ENCODE assay signal across 25 cellular contexts in the genomic region with DNA sequence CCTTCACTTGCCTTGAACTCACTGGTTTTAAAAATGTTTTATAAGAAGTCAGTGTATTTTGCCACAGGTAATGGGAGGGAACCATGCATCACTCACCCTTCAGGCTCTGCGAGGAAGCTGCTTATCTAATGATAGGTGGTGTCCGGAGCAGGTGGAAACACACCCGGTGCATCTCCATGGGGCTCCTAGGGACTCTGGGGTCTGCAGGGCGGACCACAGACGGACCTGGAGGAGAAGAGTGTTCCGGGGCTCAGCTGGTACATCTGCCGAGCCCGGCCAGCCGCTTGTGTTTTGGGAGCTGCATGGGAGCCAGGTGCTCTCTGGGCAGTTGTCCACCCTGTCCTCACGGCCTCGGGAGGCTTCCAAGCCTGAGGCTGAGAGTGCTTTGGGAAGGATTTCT.
"Had no signal": no experiment of that assay in that cellular context is flagged by ENCODE, and none has a peak within 500 bp of the region (broad histone marks: within the 10 kb centered on the region; RNA-seq: fewer than 3 reads in every experiment).

No MANE protein-coding gene starts in this region.

- H3K9me3 ChIP-seq: pancreas, prostate gland, right atrium auricular region, right lobe of liver, stomach, thoracic aorta, thyroid gland, upper lobe of left lung, vagina had no signal

- H3K4me2 ChIP-seq: neural progenitor cell, smooth muscle cell had no signal

- H3K27me3 ChIP-seq: neural progenitor cell, pancreas, right atrium auricular region, right lobe of liver, stomach, thyroid gland, tibial nerve, upper lobe of left lung, vagina had no signal

- ATAC-seq: naive thymus-derived CD4-positive, alpha-beta T cell; natural killer cell; pancreas; right lobe of liver; stimulated activated effector memory CD8-positive, alpha-beta T cell treated with anti-CD3 and anti-CD28 coated beads, Interleukin-12 subunit alpha, Interleukin-12 subunit beta, amount 100 ng/mL, for 72 hours; stimulated activated naive B cell treated with anti-CD40 and anti-IgM and Interleukin-4, amounts not matched to agents 10 μg/mL and 1 μg/mL and 100 μg/mL, for 72 hours had no signal

- DNase-seq: naive thymus-derived CD4-positive, alpha-beta T cell; natural killer cell; occipital lobe; pancreas; retina; right lobe of liver; stimulated activated CD4-positive, alpha-beta T cell treated with anti-CD3 and anti-CD28 coated beads, Interleukin-15, amount 100 ng/mL, for 24 hours; stimulated activated CD4-positive, alpha-beta T cell treated with anti-CD3 and anti-CD28 coated beads, Interleukin-2, amount 100 ng/mL, for 24 hours; stimulated activated CD4-positive, alpha-beta T cell treated with anti-CD3 and anti-CD28 coated beads, Interleukin-2, amount 100 ng/mL, for 48 hours; stimulated activated CD4-positive, alpha-beta T cell treated with anti-CD3 and anti-CD28 coated beads, Interleukin-4, amount 100 ng/mL, for 24 hours; stimulated activated naive B cell treated with anti-CD40 and anti-IgM and Interleukin-4, amounts not matched to agents 10 μg/mL and 1 μg/mL and 100 μg/mL, for 72 hours; stimulated activated naive CD4-positive, alpha-beta T cell treated with Interleukin-2 at 50 U/mL for 16 hours; stomach; thyroid gland; trophoblast cell had no signal

- H3K4me1 ChIP-seq: pancreas, prostate gland, right lobe of liver, thyroid gland, vagina had no signal

- H3K36me3 ChIP-seq: neural progenitor cell, prostate gland, right atrium auricular region, right lobe of liver, thoracic aorta, thyroid gland had no signal

- H3K27ac ChIP-seq: neural progenitor cell, pancreas, prostate gland, right atrium auricular region, right lobe of liver, skin epidermis, stomach, thoracic aorta, thyroid gland, tibial nerve, upper lobe of left lung, vagina had no signal

- H3K4me3 ChIP-seq: neural progenitor cell, pancreas, prostate gland, right atrium auricular region, right lobe of liver, skin epidermis, smooth muscle cell, stomach, thoracic aorta, thyroid gland, tibial nerve, upper lobe of left lung, vagina had no signal

- H2AFZ ChIP-seq: neural progenitor cell had no signal
